In the genomic region with DNA sequence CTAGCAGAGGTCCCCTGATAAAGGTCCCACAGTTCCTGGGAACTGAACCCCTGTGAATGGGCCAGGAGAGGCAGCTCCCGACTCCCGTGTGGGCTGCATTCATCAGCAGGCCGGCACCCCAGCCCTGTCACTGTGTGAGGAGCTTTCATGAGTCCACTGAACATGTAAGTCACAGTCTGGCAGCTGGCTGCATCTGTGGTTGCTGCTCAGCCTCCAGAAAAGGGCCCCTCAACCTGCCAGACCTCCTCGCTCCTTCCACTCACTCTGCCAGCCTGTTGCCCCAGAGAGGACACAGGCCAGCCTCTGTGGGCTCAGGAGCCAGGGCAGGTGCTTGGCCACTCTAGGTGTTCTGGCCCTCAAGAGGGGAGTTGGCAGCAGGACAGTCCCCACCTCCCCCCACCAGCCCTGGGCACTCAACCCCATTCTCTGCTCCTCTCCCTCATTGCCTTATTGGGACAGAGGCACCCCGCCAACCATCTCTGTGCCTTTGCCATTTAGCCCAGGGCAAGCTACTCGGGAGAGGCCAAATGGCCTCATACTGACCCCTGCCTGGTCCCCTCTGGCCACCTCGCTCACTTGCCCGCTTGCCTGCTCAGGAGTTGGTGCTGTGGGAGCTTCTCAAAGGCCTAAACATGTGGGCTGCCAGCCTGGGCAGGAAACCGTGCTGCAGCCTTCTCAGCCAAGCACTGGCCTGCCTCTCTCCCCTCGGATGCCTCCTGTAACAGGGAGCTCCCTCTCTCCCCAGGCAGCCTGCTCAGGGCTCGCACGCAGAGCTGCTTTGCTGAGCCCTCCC, we compare ENCODE assay signal across 22 cellular contexts. TPM values are rescaled to one million over a fixed set of nuclear protein-coding genes. Genes with fewer than 3 reads are reported as not detected.
DNase-seq lines count a peak whose midpoint lies in the region; ATAC-seq, FAIRE-seq and TF ChIP-seq lines count a peak whose summit lies in the region.
"Had no signal": no experiment of that assay in that cellular context is flagged by ENCODE, and none has a peak within 500 bp of the region (broad histone marks: within the 10 kb centered on the region; RNA-seq: fewer than 3 reads in every experiment).

No MANE protein-coding gene starts in this region.

- no peak for TF ChIP-seq POLR2A in GM12891 (IDR thresholded peaks at IDR 0.05; ENCODE audit: low read depth, low read length)

- H3K27me3 ChIP-seq in lung (ENCODE audit: control insufficient read depth, insufficient read depth), result no peaks in the 10 kb centered on the region

- no peaks in the 10 kb centered on the region for H3K9me3 Mint-ChIP-seq in activated T-cell treated with anti-CD3 and anti-CD28 coated beads, Interleukin-2, amount 50 U/mL, for 24 hours

- H3K4me3 ChIP-seq in lung, result no peak overlapping the region
- H3K4me3 ChIP-seq: upper lobe of right lung had no signal

- H3K27ac Mint-ChIP-seq in activated T-cell treated with anti-CD3 and anti-CD28 coated beads, Interleukin-2, amount 50 U/mL, for 24 hours, result no peak overlapping the region
- H3K27ac Mint-ChIP-seq: activated CD4-positive, alpha-beta T cell treated with anti-CD3 and anti-CD28 coated beads for 36 hours; GM23338 had no signal

- peaks cover 0 to 2% of the 10 kb centered on the region in 2 donors for H3K4me1 ChIP-seq in lung (ENCODE audit: control insufficient read depth in 2 of 2, insufficient read depth in 2 of 2, low read length in 2 of 2)

- 90 to 94% methylated on average over 10 to 12 of the region's 12 CpGs for WGBS in lung, 2 donors

- TF ChIP-seq CTCF in lung (IDR thresholded peaks at IDR 0.05; ENCODE audit: control extremely low read depth, extremely low read depth), result no peak

- H3K36me3 Mint-ChIP-seq in activated T-cell treated with anti-CD3 and anti-CD28 coated beads, Interleukin-2, amount 50 U/mL, for 24 hours (ENCODE audit: low read depth), result no peaks in the 10 kb centered on the region

- no peaks in the 10 kb centered on the region for H3K4me1 Mint-ChIP-seq in activated T-cell treated with anti-CD3 and anti-CD28 coated beads, Interleukin-2, amount 50 U/mL, for 24 hours (ENCODE audit: low read depth)
- H3K4me1 Mint-ChIP-seq: activated CD4-positive, alpha-beta T cell treated with anti-CD3 and anti-CD28 coated beads for 36 hours had no signal

- no peak overlapping the region for H3K4me3 Mint-ChIP-seq in activated T-cell treated with anti-CD3 and anti-CD28 coated beads, Interleukin-2, amount 50 U/mL, for 24 hours
- H3K4me3 Mint-ChIP-seq: activated CD4-positive, alpha-beta T cell treated with anti-CD3 and anti-CD28 coated beads for 36 hours had no signal

- DNase-seq in activated T-cell treated with anti-CD3 and anti-CD28 coated beads, Interleukin-2, amount 50 U/mL, for 24 hours, result peak; percentile 12
- no peak for DNase-seq in activated T-cell treated with anti-CD3 and anti-CD28 coated beads for 4 hours
- DNase-seq in lung (ENCODE audit: low spot score), result peak; percentile 25
- DNase-seq in stimulated activated CD8-positive, alpha-beta memory T cell treated with anti-CD3 and anti-CD28 coated beads, Interleukin-4, amount 100 ng/mL, for 48 hours, result peak; percentile 21
- DNase-seq in activated CD4-positive, alpha-beta T cell treated with anti-CD3 and anti-CD28 coated beads for 48 hours, result no peak
- DNase-seq in stimulated activated CD4-positive, alpha-beta T cell treated with anti-CD3 and anti-CD28 coated beads, Interleukin-4, amount 100 ng/mL, for 1 hour, result no peak
- no peak for DNase-seq in GM12891 (ENCODE audit: insufficient read length, low spot score)
- DNase-seq: activated gamma-delta T cell treated with Interleukin-2 at 50 U/mL for 16 hours, brain microvascular endothelial cell, midbrain, NCI-H2029 treated with DMSO at 0.1 percent for 48 hours, SIG-M5, upper lobe of right lung had no signal

- peaks cover 0 to 11% of the 10 kb centered on the region in 2 donors for H3K9me3 ChIP-seq in lung (ENCODE audit: control insufficient read depth in 2 of 2, insufficient read depth in 1 of 2, low read length in 1 of 2)
- H3K9me3 ChIP-seq: Caco-2, upper lobe of right lung had no signal

- FAIRE-seq in GM12891 (lab: Jason Lieb, UNC), result no peak

- H3K27ac ChIP-seq in cingulate gyrus (ENCODE audit: low read depth, low read length) (peak overlapping the region; percentile 19), lung (ENCODE audit: low read depth in 1 of 2, low read length in 1 of 2) (no peak overlapping the region)
- H3K27ac ChIP-seq: BLaER1 treated with 17β-estradiol and CSF1 and Interleukin-3, amounts not matched to agents 10 nM and 100 nM; brain microvascular endothelial cell; upper lobe of right lung had no signal

- peaks cover 87% of the 10 kb centered on the region for H3K27me3 Mint-ChIP-seq in activated T-cell treated with anti-CD3 and anti-CD28 coated beads, Interleukin-2, amount 50 U/mL, for 24 hours

- no peak for ATAC-seq in lung (ENCODE audit: insufficient read depth, low FRiP score)
- ATAC-seq: activated CD4-positive, alpha-beta T cell treated with anti-CD3 and anti-CD28 coated beads for 36 hours; upper lobe of right lung had no signal

- H3K36me3 ChIP-seq in lung (ENCODE audit: control insufficient read depth in 2 of 2, insufficient read depth in 2 of 2, low read length in 2 of 2), result no peaks in the 10 kb centered on the region
- H3K36me3 ChIP-seq: BLaER1 treated with 17β-estradiol and CSF1 and Interleukin-3, amounts not matched to agents 10 nM and 100 nM; upper lobe of right lung had no signal

TF ChIP-seq in GM12891, 5 proteins besides CTCF, POLR2A, EP300 and RAD21:
- no peak for TF ChIP-seq PAX5 (IDR thresholded peaks at IDR 0.05; ENCODE audit: insufficient read depth, low read length, severe bottlenecking)
- TF ChIP-seq SPI1 (IDR thresholded peaks at IDR 0.05; ENCODE audit: low read depth, low read length), result no peak
- TF ChIP-seq POLR2AphosphoS5 (IDR thresholded peaks at IDR 0.05; ENCODE audit: low read depth, low read length), result no peak

RNA-seq across cellular contexts. Expression of a gene that starts 1.9 kb away (rescaled TPM):
- under 1 TPM in 1 of 2 donors, not detected in 1; 0.09 TPM for total RNA-seq in lung
- polyA plus RNA-seq in lung, result under 1 TPM in 1 of 2 donors, not detected in 1; 0.02 TPM
- polyA plus RNA-seq in GM12891 (2012; ENCODE audit: low read depth, missing spikeins), result 0.03 TPM
- total RNA-seq: activated CD4-positive, alpha-beta T cell treated with anti-CD3 and anti-CD28 coated beads for 36 hours; Caco-2; GM23338; left colon; OCI-LY7; pulmonary artery endothelial cell; T-helper 1 cell treated with Interleukin-12 subunit alpha and Interleukin-12 subunit beta and Interleukin-4 antibody, amounts not matched to agents 30 ng/mL and 1 ng/mL, for 36 hours; upper lobe of right lung had no signal
- polyA plus RNA-seq: GM23338 had no signal

Comparison
In these comparisons a context has a peak if more than half of its experiments do, and no peak if none do; other contexts are left out.
1. DNase-seq: peak in activated T-cell treated with anti-CD3 and anti-CD28 coated beads, Interleukin-2, amount 50 U/mL, for 24 hours (single experiment), lung (single experiment) and stimulated activated CD8-positive, alpha-beta memory T cell treated with anti-CD3 and anti-CD28 coated beads, Interleukin-4, amount 100 ng/mL, for 48 hours (single experiment); none in activated T-cell treated with anti-CD3 and anti-CD28 coated beads for 4 hours (single experiment), activated CD4-positive, alpha-beta T cell treated with anti-CD3 and anti-CD28 coated beads for 48 hours (single experiment), stimulated activated CD4-positive, alpha-beta T cell treated with anti-CD3 and anti-CD28 coated beads, Interleukin-4, amount 100 ng/mL, for 1 hour (single experiment) and GM12891 (single experiment).